ENCODE assay signal across 34 cellular contexts in genomic region chr2:151243468-151243867, GRCh38.
"Had no signal": no experiment of that assay in that cellular context is flagged by ENCODE, and none has a peak within 500 bp of the region (broad histone marks: within the 10 kb centered on the region; RNA-seq: fewer than 3 reads in every experiment).

No MANE protein-coding gene starts in this region.

- H3K4me2 ChIP-seq: KMS-11 had no signal

- H3K36me3 ChIP-seq: MG63 had no signal

- DNase-seq: Karpas-422, Kasumi-1, MG63, MM.1S, MV-4-11, NCI-H1048, NCI-H1092, NCI-H1092 treated with DMSO at 0.1 percent for 48 hours, NCI-H1105, NCI-H1105 treated with DMSO at 0.1 percent for 48 hours, NCI-H1417, NCI-H1417 treated with DMSO at 0.1 percent for 48 hours, NCI-H1436, NCI-H1436 treated with DMSO at 0.1 percent for 48 hours, NCI-H146, NCI-H1694, NCI-H1694 treated with DMSO at 0.1 percent for 48 hours, NCI-H187, NCI-H187 treated with DMSO at 0.1 percent for 48 hours, NCI-H1930, NCI-H2029, NCI-H2029 treated with DMSO at 0.1 percent for 48 hours, NCI-H2081, NCI-H2081 treated with DMSO at 0.1 percent for 48 hours, NCI-H2107, NCI-H2171, NCI-H2171 treated with DMSO at 0.1 percent for 48 hours, NCI-H2227 treated with DMSO at 0.1 percent for 48 hours, NCI-H226, NCI-H345, NCI-H446, NCI-H446 treated with DMSO at 0.1 percent for 48 hours, NCI-H510A had no signal

- H3K27me3 ChIP-seq: MG63 had no signal

- H3K4me3 ChIP-seq: MG63 had no signal

- H3K9ac ChIP-seq: KMS-11 had no signal

- H3K27ac ChIP-seq: KMS-11 had no signal
